11 cellular contexts compared by ENCODE assay signal in genomic region chr14:90491221-90491867, GRCh38.
A peak's percentile ranks its signal among the peaks of the same experiment; 100 is the strongest.
DNase-seq lines count a peak whose midpoint lies in the region; ATAC-seq and TF ChIP-seq lines count a peak whose summit lies in the region.
"Had no signal": no experiment of that assay in that cellular context is flagged by ENCODE, and none has a peak within 500 bp of the region (broad histone marks: within the 10 kb centered on the region; RNA-seq: fewer than 3 reads in every experiment).

No MANE protein-coding gene starts in this region.

- no peak overlapping the region; the same call in 1 of the 2 replicates for H3K4me2 ChIP-seq in GM23338

- H3K27ac ChIP-seq in GM23338 (ENCODE audit: low read depth) (no peak overlapping the region), spleen (peak overlapping the region in 1 of 8 donors; percentile 12)
- H3K27ac ChIP-seq: Peyer's patch, vagina had no signal

- no peaks in the 10 kb centered on the region for H3K27me3 ChIP-seq in GM23338 (ENCODE audit: insufficient read depth)
- H3K27me3 ChIP-seq in spleen (replicated peaks in 1 of 7) = no peaks in the 10 kb centered on the region
- H3K27me3 ChIP-seq: esophagus muscularis mucosa, Peyer's patch, vagina had no signal

- CTCF ChIA-PET in MCF 10A (lab: Yijun Ruan, JAX) = interaction anchor here (0.6 kb wide), 1 partner anchor 339 kb away, joined by 3 read pairs; no protein-coding TSS in a partner anchor

- no peaks in the 10 kb centered on the region for H3K9me3 ChIP-seq in spleen
- H3K9me3 ChIP-seq: esophagus muscularis mucosa, Peyer's patch, vagina had no signal

- no peaks in the 10 kb centered on the region for H3F3A ChIP-seq in GM23338 (replicated peaks; ENCODE audit: low read depth)

- peak overlapping the region; percentile 69; the same call in 1 of the 2 replicates for H2AFZ ChIP-seq in GM23338

- no peaks in the 10 kb centered on the region for H3K9me3 Mint-ChIP-seq in GM23338
- H3K9me3 Mint-ChIP-seq in MCF 10A (ENCODE audit: unreplicated experiment) = no peaks in the 10 kb centered on the region

- WGBS in spleen, 5 donors = 57 to 81% (median 69%) methylated on average over 9 of the region's 9 CpGs

- peaks cover 14% of the 10 kb centered on the region for H3K4me1 ChIP-seq in GM23338 (ENCODE audit: insufficient read depth)
- H3K4me1 ChIP-seq in spleen = peaks cover 0 to 27% (median 15%) of the 10 kb centered on the region in 6 donors

- TF ChIP-seq POLR2A in spleen (IDR thresholded peaks at IDR 0.05) = no peak

- H3K27me3 Mint-ChIP-seq in GM23338 (ENCODE audit: insufficient read depth, low read depth, poor library complexity) (peaks cover 22% of the 10 kb centered on the region), MCF 10A (ENCODE audit: insufficient read depth, unreplicated experiment) (peaks cover 7% of the 10 kb centered on the region)

- H3K9me2 ChIP-seq in GM23338 (ENCODE audit: insufficient read depth) = 0 out of 2 replicates have a peak, but pooled peaks cover 8% of the 10 kb centered on the region

- H3K4me3 ChIP-seq in GM23338 (no peak overlapping the region), spleen (no peak overlapping the region)
- H3K4me3 ChIP-seq: esophagus muscularis mucosa, Peyer's patch, vagina had no signal

- no peaks in the 10 kb centered on the region for H4K20me1 ChIP-seq in GM23338 (replicated peaks; ENCODE audit: insufficient read depth)

- DNase-seq in GM23338 (ENCODE audit: low spot score) (no peak), MCF 10A (ENCODE audit: unreplicated experiment) (peak; percentile 35), left kidney (ENCODE audit: low read depth, low spot score) (peak; percentile 71), spleen (peak; percentile 70), epidermal melanocyte (ENCODE audit: insufficient read length, low spot score) (no peak), NCI-H1436 (lab: John Stamatoyannopoulos, UW) (no peak), HuH-7 (ENCODE audit: low spot score) (no peak)
- DNase-seq: Peyer's patch had no signal

- H3K27ac Mint-ChIP-seq in GM23338 (no peak overlapping the region), MCF 10A (ENCODE audit: low read depth, unreplicated experiment) (no peak overlapping the region)

- ATAC-seq in GM23338 (peak; percentile 42), GM21447 (IDR thresholded peaks at IDR 0.05; ENCODE audit: unreplicated experiment) (no peak)

- no peaks in the 10 kb centered on the region for H3K36me3 ChIP-seq in GM23338 (ENCODE audit: insufficient read depth)
- no peaks in the 10 kb centered on the region for H3K36me3 ChIP-seq in spleen
- H3K36me3 ChIP-seq: esophagus muscularis mucosa, Peyer's patch, vagina had no signal

- intact Hi-C loops in MCF 10A (cut with micrococcal nuclease) (no loop called here), spleen (cut with DNase I; ENCODE audit: low total_unique reads) (no loop called here)

- no peak overlapping the region for H3K4me3 Mint-ChIP-seq in GM23338
- H3K4me3 Mint-ChIP-seq in MCF 10A (ENCODE audit: unreplicated experiment) = no peak overlapping the region

- H3K79me2 ChIP-seq in GM23338 (replicated peaks; ENCODE audit: insufficient read depth) = no peaks in the 10 kb centered on the region

- no peaks in the 10 kb centered on the region; the same call in 2 of the 3 replicates for H3K36me3 Mint-ChIP-seq in GM23338 (ENCODE audit: low read depth)
- H3K36me3 Mint-ChIP-seq in MCF 10A (ENCODE audit: insufficient read depth, unreplicated experiment) = no peaks in the 10 kb centered on the region

- peaks cover 16% of the 10 kb centered on the region for H3K4me1 Mint-ChIP-seq in GM23338
- no peaks in the 10 kb centered on the region for H3K4me1 Mint-ChIP-seq in MCF 10A (ENCODE audit: insufficient read depth, unreplicated experiment)

- POLR2A ChIA-PET in MCF 10A (lab: Yijun Ruan, JAX) = no interaction called here

- BruUV-seq in MCF 10A (replicated peaks; lab: Mats Ljungman, UMichigan) = no TSS peak

- TF ChIP-seq CTCF in GM23338 (conservative IDR thresholded peaks at IDR 0.05; ENCODE audit: low read depth in 2 of 2) (no peak), MCF 10A (IDR thresholded peaks at IDR 0.05; ENCODE audit: unreplicated experiment) (no peak), spleen (IDR thresholded peaks at IDR 0.05 in 8 of 11, conservative IDR thresholded peaks at IDR 0.05 in 3 of 11) (no peak)

TF ChIP-seq in GM23338, 12 proteins besides CTCF, POLR2A, EP300 and RAD21 (continues in another document):
- TF ChIP-seq ZNF114 (CRISPR knock-in tag; IDR thresholded peaks at IDR 0.05) (no peak), REST (IDR thresholded peaks at IDR 0.05; ENCODE audit: unreplicated experiment) (no peak), EZH2phosphoT487 (IDR thresholded peaks at IDR 0.05; ENCODE audit: unreplicated experiment) (no peak), ZNF331 (CRISPR knock-in tag; IDR thresholded peaks at IDR 0.05; ENCODE audit: low read depth) (no peak), EZH2 (IDR thresholded peaks at IDR 0.05; ENCODE audit: low read depth, unreplicated experiment) (no peak)

Comparison
In these comparisons a context has a peak if more than half of its experiments do, and no peak if none do; other contexts are left out.
1. DNase-seq: peak in MCF 10A (single experiment), left kidney (single experiment) and spleen (single experiment); none in GM23338 (single experiment), epidermal melanocyte (single experiment), NCI-H1436 (single experiment) and HuH-7 (single experiment).